10 cellular contexts compared by ENCODE assay signal in the genomic region with DNA sequence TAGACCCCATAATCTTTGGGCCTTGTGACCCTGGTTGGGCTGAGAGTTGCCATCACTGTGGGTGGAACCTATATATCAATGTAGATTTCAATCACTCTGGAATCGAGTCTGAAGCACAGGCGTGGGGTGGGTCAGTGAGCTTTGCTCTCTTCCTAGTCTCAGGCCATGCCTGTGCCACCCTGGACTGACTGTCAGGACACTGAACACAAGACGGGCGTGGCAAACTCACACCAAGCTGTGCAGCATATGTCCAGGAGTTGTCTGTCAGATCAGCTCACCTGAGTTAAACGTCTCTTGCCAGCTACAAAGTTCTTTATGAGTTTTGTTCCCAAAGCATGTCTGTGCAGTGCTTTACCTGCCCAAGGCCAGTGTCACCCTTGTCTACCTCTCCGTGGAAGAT. TPM values are rescaled to one million over a fixed set of nuclear protein-coding genes. Genes with fewer than 3 reads are reported as not detected.
"Had no signal": no experiment of that assay in that cellular context is flagged by ENCODE, and none has a peak within 500 bp of the region (broad histone marks: within the 10 kb centered on the region; RNA-seq: fewer than 3 reads in every experiment).

No MANE protein-coding gene starts in this region.

- FAIRE-seq: HepG2 had no signal

- H3K36me3 ChIP-seq: HAP-1 had no signal

- H3K4me1 ChIP-seq: HAP-1 had no signal

- H3K4me3 ChIP-seq: GM23248, HAP-1 had no signal

- H3K9me3 ChIP-seq: HAP-1 had no signal

- DNase-seq: GM23248, GOT3, H7, HFFc6 had no signal

- ATAC-seq: HCT116, HepG2 had no signal

- H3K27ac ChIP-seq: GM23248, HL-60 had no signal

RNA-seq across cellular contexts. Expression of a gene that starts 30.9 kb away (rescaled TPM):
- total RNA-seq: GM23248, H4, HepG2, HT1080 had no signal
